8 cellular contexts compared by ENCODE assay signal in genomic region chr2:74958277-74959105, GRCh38. TPM values are rescaled to one million over a fixed set of nuclear protein-coding genes. Genes with fewer than 3 reads are reported as not detected.
DNase-seq lines count a peak whose midpoint lies in the region; ATAC-seq and TF ChIP-seq lines count a peak whose summit lies in the region.

TSS of gene POLE4 (plus strand) at chr2:74958643. CDS start at chr2:74958680, 37 bp downstream.

- WGBS in upper lobe of left lung, 2 donors: 0 to 2% methylated on average over 14 to 45 of the region's 80 CpGs

- peak within 1 kb of the TSS; percentile 31 to 73 (median 68) for H3K4me3 ChIP-seq in upper lobe of left lung

- peak within 1 kb of the TSS; percentile 87 to 90 (median 90) for H3K27ac ChIP-seq in upper lobe of left lung

- DNase-seq in NCI-H146 (lab: John Stamatoyannopoulos, UW) (peak; percentile 88), amniotic epithelial cell (ENCODE audit: low read depth) (peak; percentile 84), left cardiac atrium (peak; percentile 96), posterior vena cava (ENCODE audit: low spot score) (peak; percentile 99), upper lobe of left lung (peak; percentile 93 to 98)

- peak; percentile 91 for TF ChIP-seq POLR2A in GM15510 (IDR thresholded peaks at IDR 0.05; ENCODE audit: borderline replicate concordance, extremely low read depth, insufficient read length)
- peak in 3 of 4 donors; percentile 57 to 94 (median 93) for TF ChIP-seq POLR2A in upper lobe of left lung (IDR thresholded peaks at IDR 0.05)

- no peak for TF ChIP-seq EP300 in upper lobe of left lung (IDR thresholded peaks at IDR 0.05)

- H3K9me3 ChIP-seq in upper lobe of left lung: no peaks in the 10 kb centered on the region

- intact Hi-C loops in T-helper 1 cell treated with Interleukin-12 subunit alpha and Interleukin-12 subunit beta and Interleukin-4 antibody, amounts not matched to agents 30 ng/mL and 1 ng/mL, for 36 hours (cut with micrococcal nuclease): loop anchor here (1.0 to 10.0 kb wide), 17 partner anchors 9 to 1724 kb away; partner anchors contain the start of genes AUP1, C2orf81, CCT7 and DOK1
- intact Hi-C loops in left cardiac atrium (cut with DNase I): no loop called here
- intact Hi-C loops in posterior vena cava (cut with DNase I): no loop called here

- ATAC-seq in HG02870 (IDR thresholded peaks at IDR 0.05; ENCODE audit: unreplicated experiment): peak; percentile 88
- ATAC-seq in left cardiac atrium: peak; percentile 99 to 100
- ATAC-seq in upper lobe of left lung (ENCODE audit: low FRiP score in 2 of 2): peak; percentile 97 to 100

- no peaks in the 10 kb centered on the region for H3K36me3 ChIP-seq in upper lobe of left lung

- peaks cover 0 to 17% (median 10%) of the 10 kb centered on the region in 4 donors for H3K4me1 ChIP-seq in upper lobe of left lung

- peak in 3 of 6 experiments; percentile 20 to 52 (median 22) for TF ChIP-seq CTCF in upper lobe of left lung (IDR thresholded peaks at IDR 0.05)

- H3K27me3 ChIP-seq in upper lobe of left lung: no peaks in the 10 kb centered on the region

RNA-seq across cellular contexts. Expression of gene POLE4, which starts in this region (rescaled TPM):
- 38.3 and 42.4 TPM in 2 replicates for total RNA-seq in T-helper 1 cell treated with Interleukin-12 subunit alpha and Interleukin-12 subunit beta and Interleukin-4 antibody, amounts not matched to agents 30 ng/mL and 1 ng/mL, for 36 hours
- total RNA-seq in left cardiac atrium: 10 to 100 TPM; 42.7 to 50.0 TPM
- total RNA-seq in posterior vena cava: 10 to 100 TPM; 42.6 to 45.1 TPM
- total RNA-seq in upper lobe of left lung: 10 to 100 TPM; 26.6 to 79.3 (median 34.0) TPM

Comparison
In these comparisons a context has a peak if more than half of its experiments do, and no peak if none do; other contexts are left out.
1. Peak in every context shown above with its lines: DNase-seq, ATAC-seq, H3K4me3 ChIP-seq and H3K27ac ChIP-seq.